Comparison of ENCODE assay signal across 32 cellular contexts in the genomic region with DNA sequence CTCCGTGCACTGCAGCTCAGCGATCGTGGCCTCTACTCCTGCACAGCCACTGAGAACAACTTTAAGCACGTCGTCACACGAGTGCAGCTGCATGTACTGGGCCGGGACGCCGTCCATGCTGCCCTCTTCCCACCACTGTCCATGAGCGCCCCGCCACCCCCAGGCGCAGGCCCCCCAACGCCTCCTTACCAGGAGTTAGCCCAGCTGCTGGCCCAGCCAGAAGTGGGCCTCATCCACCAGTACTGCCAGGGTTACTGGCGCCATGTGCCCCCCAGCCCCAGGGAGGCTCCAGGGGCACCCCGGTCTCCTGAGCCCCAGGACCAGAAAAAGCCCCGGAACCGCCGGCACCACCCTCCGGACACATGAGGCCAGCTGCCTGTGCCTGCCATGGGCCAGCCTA. TPM values are rescaled to one million over a fixed set of nuclear protein-coding genes. Genes with fewer than 3 reads are reported as not detected.
"Had no signal": no experiment of that assay in that cellular context is flagged by ENCODE, and none has a peak within 500 bp of the region (broad histone marks: within the 10 kb centered on the region; RNA-seq: fewer than 3 reads in every experiment).

No MANE protein-coding gene starts in this region.

- H3K36me3 Mint-ChIP-seq: stimulated activated effector memory CD8-positive, alpha-beta T cell treated with anti-CD3 and anti-CD28 coated beads, Interleukin-12 subunit alpha, Interleukin-12 subunit beta, amount 100 ng/mL, for 72 hours; stimulated activated memory B cell treated with anti-CD40 and anti-IgM and Interleukin-4, amounts not matched to agents 10 μg/mL and 1 μg/mL and 100 μg/mL, for 72 hours; stimulated activated naive B cell treated with anti-CD40 and anti-IgM and Interleukin-4, amounts not matched to agents 10 μg/mL and 1 μg/mL and 100 μg/mL, for 72 hours; type B pancreatic cell had no signal

- H3K4me1 ChIP-seq: testis, uterus had no signal

- H3K9me3 Mint-ChIP-seq: stimulated activated effector memory CD8-positive, alpha-beta T cell treated with anti-CD3 and anti-CD28 coated beads, Interleukin-12 subunit alpha, Interleukin-12 subunit beta, amount 100 ng/mL, for 72 hours; stimulated activated memory B cell treated with anti-CD40 and anti-IgM and Interleukin-4, amounts not matched to agents 10 μg/mL and 1 μg/mL and 100 μg/mL, for 72 hours; stimulated activated naive B cell treated with anti-CD40 and anti-IgM and Interleukin-4, amounts not matched to agents 10 μg/mL and 1 μg/mL and 100 μg/mL, for 72 hours; stimulated activated naive CD8-positive, alpha-beta T cell treated with anti-CD3 and anti-CD28 coated beads, Interleukin-15, amount 100 ng/mL, for 72 hours; stimulated activated naive CD8-positive, alpha-beta T cell treated with anti-CD3 and anti-CD28 coated beads, Interleukin-15, Interleukin-2, amounts not matched to agents 100 ng/mL and 50 ng/mL, for 24 hours; type B pancreatic cell had no signal

- H3K27me3 ChIP-seq: testis, vagina had no signal

- ATAC-seq: stimulated activated effector memory CD8-positive, alpha-beta T cell treated with anti-CD3 and anti-CD28 coated beads, Interleukin-12 subunit alpha, Interleukin-12 subunit beta, amount 100 ng/mL, for 72 hours; stimulated activated memory B cell treated with anti-CD40 and anti-IgM and Interleukin-4, amounts not matched to agents 10 μg/mL and 1 μg/mL and 100 μg/mL, for 72 hours; stimulated activated naive B cell treated with anti-CD40 and anti-IgM and Interleukin-4, amounts not matched to agents 10 μg/mL and 1 μg/mL and 100 μg/mL, for 72 hours; stimulated activated naive CD8-positive, alpha-beta T cell treated with anti-CD3 and anti-CD28 coated beads, Interleukin-15, amount 100 ng/mL, for 72 hours; stimulated activated naive CD8-positive, alpha-beta T cell treated with anti-CD3 and anti-CD28 coated beads, Interleukin-15, Interleukin-2, amounts not matched to agents 100 U/mL and 50 U/mL, for 24 hours; upper lobe of right lung had no signal

- H3K27ac ChIP-seq: stomach, suprapubic skin, testis, thoracic aorta, thyroid gland, tibial artery, tibial nerve, transverse colon, upper lobe of right lung, uterus, vagina had no signal

- H3K4me3 ChIP-seq: stomach, suprapubic skin, testis, thoracic aorta, thyroid gland, tibial artery, tibial nerve, transverse colon, upper lobe of left lung, upper lobe of right lung, uterus, vagina had no signal

- DNase-seq: stimulated activated CD4-positive, alpha-beta T cell treated with anti-CD3 and anti-CD28 coated beads, Interleukin-2, amount 100 ng/mL, for 48 hours; stimulated activated CD4-positive, alpha-beta T cell treated with anti-CD3 and anti-CD28 coated beads, Interleukin-4, amount 100 ng/mL, for 1 hour; stimulated activated CD4-positive, alpha-beta T cell treated with anti-CD3 and anti-CD28 coated beads, Interleukin-4, amount 100 ng/mL, for 24 hours; stimulated activated CD4-positive, alpha-beta T cell treated with anti-CD3 and anti-CD28 coated beads, Interleukin-4, amount 100 ng/mL, for 4 hours; stimulated activated CD8-positive, alpha-beta memory T cell treated with anti-CD3 and anti-CD28 coated beads, Interleukin-4, amount 100 ng/mL, for 48 hours; stimulated activated naive B cell treated with anti-CD40 and anti-IgM and Interleukin-4, amounts not matched to agents 10 μg/mL and 1 μg/mL and 100 μg/mL, for 72 hours; stimulated activated naive CD4-positive, alpha-beta T cell; stimulated activated naive CD4-positive, alpha-beta T cell treated with Interleukin-2 at 50 U/mL for 16 hours; stimulated activated naive CD8-positive, alpha-beta T cell treated with anti-CD3 and anti-CD28 coated beads, Interleukin-15, amount 100 ng/mL, for 72 hours; stimulated activated naive CD8-positive, alpha-beta T cell treated with anti-CD3 and anti-CD28 coated beads, Interleukin-15, Interleukin-2, amounts not matched to agents 100 U/mL and 50 U/mL, for 24 hours; stomach; substantia nigra; testis; thyroid gland; tibial artery; transverse colon; trophoblast cell; upper lobe of right lung; uterus had no signal

- H3K9me3 ChIP-seq: stomach, suprapubic skin, testis, thoracic aorta, thyroid gland, tibial artery, tibial nerve, transverse colon, upper lobe of left lung, upper lobe of right lung, uterus, vagina had no signal

- H3K36me3 ChIP-seq: tibial nerve, transverse colon, upper lobe of right lung, uterus had no signal

- H3K4me3 Mint-ChIP-seq: stimulated activated effector memory CD8-positive, alpha-beta T cell treated with anti-CD3 and anti-CD28 coated beads, Interleukin-12 subunit alpha, Interleukin-12 subunit beta, amount 100 ng/mL, for 72 hours; stimulated activated memory B cell treated with anti-CD40 and anti-IgM and Interleukin-4, amounts not matched to agents 10 μg/mL and 1 μg/mL and 100 μg/mL, for 72 hours; stimulated activated naive B cell treated with anti-CD40 and anti-IgM and Interleukin-4, amounts not matched to agents 10 μg/mL and 1 μg/mL and 100 μg/mL, for 72 hours; stimulated activated naive CD8-positive, alpha-beta T cell treated with anti-CD3 and anti-CD28 coated beads, Interleukin-15, amount 100 ng/mL, for 72 hours; stimulated activated naive CD8-positive, alpha-beta T cell treated with anti-CD3 and anti-CD28 coated beads, Interleukin-15, Interleukin-2, amounts not matched to agents 100 ng/mL and 50 ng/mL, for 24 hours; type B pancreatic cell had no signal

- H3K4me1 Mint-ChIP-seq: stimulated activated effector memory CD8-positive, alpha-beta T cell treated with anti-CD3 and anti-CD28 coated beads, Interleukin-12 subunit alpha, Interleukin-12 subunit beta, amount 100 ng/mL, for 72 hours had no signal

- H3K27ac Mint-ChIP-seq: stimulated activated effector memory CD8-positive, alpha-beta T cell treated with anti-CD3 and anti-CD28 coated beads, Interleukin-12 subunit alpha, Interleukin-12 subunit beta, amount 100 ng/mL, for 72 hours; stimulated activated memory B cell treated with anti-CD40 and anti-IgM and Interleukin-4, amounts not matched to agents 10 μg/mL and 1 μg/mL and 100 μg/mL, for 72 hours; stimulated activated naive B cell treated with anti-CD40 and anti-IgM and Interleukin-4, amounts not matched to agents 10 μg/mL and 1 μg/mL and 100 μg/mL, for 72 hours; stimulated activated naive CD8-positive, alpha-beta T cell treated with anti-CD3 and anti-CD28 coated beads, Interleukin-15, amount 100 ng/mL, for 72 hours; stimulated activated naive CD8-positive, alpha-beta T cell treated with anti-CD3 and anti-CD28 coated beads, Interleukin-15, Interleukin-2, amounts not matched to agents 100 ng/mL and 50 ng/mL, for 24 hours; type B pancreatic cell had no signal

RNA-seq across cellular contexts. Expression of a gene that starts 3.7 kb away (rescaled TPM):
- total RNA-seq: stomach, subcutaneous adipose tissue, temporal lobe, thyroid gland, tibial nerve, transverse colon, upper lobe of right lung, ureter, urinary bladder, uterus, vagina had no signal
- polyA plus RNA-seq: stomach, urinary bladder had no signal

RNA-seq across cellular contexts. Expression of a gene that starts 17.3 kb away (rescaled TPM):
- total RNA-seq: subcutaneous adipose tissue, transverse colon, upper lobe of right lung had no signal
